In genomic region chr12:130965214-130965613, GRCh38 we compare ENCODE assay signal across 26 cellular contexts. TPM values are rescaled to one million over a fixed set of nuclear protein-coding genes. Genes with fewer than 3 reads are reported as not detected.
DNase-seq lines count a peak whose midpoint lies in the region; ATAC-seq and TF ChIP-seq lines count a peak whose summit lies in the region.
"Had no signal": no experiment of that assay in that cellular context is flagged by ENCODE, and none has a peak within 500 bp of the region (broad histone marks: within the 10 kb centered on the region; RNA-seq: fewer than 3 reads in every experiment).

No MANE protein-coding gene starts in this region.

- H3K36me3 Mint-ChIP-seq in activated CD8-positive, alpha-beta T cell treated with anti-CD3 and anti-CD28 coated beads, Interleukin-2, amount 10 ng/mL, durations not matched to agents 7 days and 5 days (ENCODE audit: low read depth): no peaks in the 10 kb centered on the region
- no peaks in the 10 kb centered on the region for H3K36me3 Mint-ChIP-seq in activated naive CD4-positive, alpha-beta T cell treated with anti-CD3 and anti-CD28 coated beads for 36 hours (ENCODE audit: low read depth)
- H3K36me3 Mint-ChIP-seq: CD8-positive, alpha-beta memory T cell had no signal

- no peaks in the 10 kb centered on the region for H3K4me1 Mint-ChIP-seq in activated CD8-positive, alpha-beta T cell treated with anti-CD3 and anti-CD28 coated beads, Interleukin-2, amount 10 ng/mL, durations not matched to agents 7 days and 5 days (ENCODE audit: low read depth)
- no peaks in the 10 kb centered on the region for H3K4me1 Mint-ChIP-seq in activated naive CD4-positive, alpha-beta T cell treated with anti-CD3 and anti-CD28 coated beads for 36 hours (ENCODE audit: low read depth)
- H3K4me1 Mint-ChIP-seq: CD8-positive, alpha-beta memory T cell; H9 had no signal

- peak overlapping the region in 3 of 4 donors; percentile 3 to 45 (median 4) for H3K27ac ChIP-seq in esophagus squamous epithelium
- H3K27ac ChIP-seq: BLaER1, Peyer's patch, SJCRH30 had no signal

- H3K9me3 ChIP-seq in esophagus squamous epithelium: no peaks in the 10 kb centered on the region
- H3K9me3 ChIP-seq: Peyer's patch, SJCRH30 had no signal

- peaks cover 3% of the 10 kb centered on the region for H3K27me3 Mint-ChIP-seq in activated CD8-positive, alpha-beta T cell treated with anti-CD3 and anti-CD28 coated beads, Interleukin-2, amount 10 ng/mL, durations not matched to agents 7 days and 5 days (ENCODE audit: low read depth)
- H3K27me3 Mint-ChIP-seq in activated naive CD4-positive, alpha-beta T cell treated with anti-CD3 and anti-CD28 coated beads for 36 hours (ENCODE audit: low read depth): peaks cover 4% of the 10 kb centered on the region

- POLR2A ChIA-PET in activated CD8-positive, alpha-beta T cell treated with anti-CD3 and anti-CD28 coated beads, Interleukin-2, amount 10 ng/mL, durations not matched to agents 7 days and 5 days (lab: Charles Lee): no interaction called here

- no peak overlapping the region for H3K4me3 Mint-ChIP-seq in activated CD8-positive, alpha-beta T cell treated with anti-CD3 and anti-CD28 coated beads, Interleukin-2, amount 10 ng/mL, durations not matched to agents 7 days and 5 days
- H3K4me3 Mint-ChIP-seq in activated naive CD4-positive, alpha-beta T cell treated with anti-CD3 and anti-CD28 coated beads for 36 hours: no peak overlapping the region
- H3K4me3 Mint-ChIP-seq: CD8-positive, alpha-beta memory T cell; H9; HFFc6 had no signal

- ATAC-seq in omental fat pad (ENCODE audit: low FRiP score) (peak; percentile 44), HG03108 (IDR thresholded peaks at IDR 0.05; ENCODE audit: unreplicated experiment) (no peak)
- ATAC-seq in activated CD8-positive, alpha-beta T cell treated with anti-CD3 and anti-CD28 coated beads, Interleukin-2, amount 10 ng/mL, durations not matched to agents 7 days and 5 days: no peak
- ATAC-seq: HepG2, K562 had no signal

- CTCF ChIA-PET in activated CD8-positive, alpha-beta T cell treated with anti-CD3 and anti-CD28 coated beads, Interleukin-2, amount 10 ng/mL, durations not matched to agents 7 days and 5 days (lab: Charles Lee): no interaction called here
- CTCF ChIA-PET in activated naive CD4-positive, alpha-beta T cell treated with anti-CD3 and anti-CD28 coated beads for 36 hours (lab: Charles Lee): no interaction called here

- no peaks in the 10 kb centered on the region for H3K9me3 Mint-ChIP-seq in activated CD8-positive, alpha-beta T cell treated with anti-CD3 and anti-CD28 coated beads, Interleukin-2, amount 10 ng/mL, durations not matched to agents 7 days and 5 days (ENCODE audit: insufficient read depth)
- no peaks in the 10 kb centered on the region for H3K9me3 Mint-ChIP-seq in activated naive CD4-positive, alpha-beta T cell treated with anti-CD3 and anti-CD28 coated beads for 36 hours
- H3K9me3 Mint-ChIP-seq: CD8-positive, alpha-beta memory T cell; H9 had no signal

- no peak for TF ChIP-seq POLR2A in esophagus squamous epithelium (IDR thresholded peaks at IDR 0.05)

- no peak overlapping the region for H3K27ac Mint-ChIP-seq in activated CD8-positive, alpha-beta T cell treated with anti-CD3 and anti-CD28 coated beads, Interleukin-2, amount 10 ng/mL, durations not matched to agents 7 days and 5 days
- no peak overlapping the region for H3K27ac Mint-ChIP-seq in activated naive CD4-positive, alpha-beta T cell treated with anti-CD3 and anti-CD28 coated beads for 36 hours
- H3K27ac Mint-ChIP-seq: CD8-positive, alpha-beta memory T cell; H9; HFFc6 had no signal

- H3K4me3 ChIP-seq in esophagus squamous epithelium: no peak overlapping the region
- H3K4me3 ChIP-seq: BLaER1, K562, Peyer's patch, SJCRH30 had no signal

- DNase-seq in COLO829 (ENCODE audit: low spot score) (peak; percentile 37), NCI-H1105 (lab: John Stamatoyannopoulos, UW) (peak; percentile 7), esophagus squamous epithelium (lab: John Stamatoyannopoulos, UW) (no peak), omental fat pad (ENCODE audit: low spot score) (no peak)
- DNase-seq in activated CD8-positive, alpha-beta T cell treated with anti-CD3 and anti-CD28 coated beads, Interleukin-2, amount 10 ng/mL, durations not matched to agents 7 days and 5 days: no peak
- no peak for DNase-seq in activated naive CD4-positive, alpha-beta T cell treated with anti-CD3 and anti-CD28 coated beads for 36 hours
- DNase-seq: ACHN; CD8-positive, alpha-beta memory T cell; DMS53; H9; HFFc6; MM.1S; NCI-H1048; NCI-H146; NCI-H2029; NCI-H345; NCI-H524 treated with DMSO at 0.1 percent for 48 hours; NCI-H82; Peyer's patch; SJCRH30 had no signal

- H3K27me3 ChIP-seq in esophagus squamous epithelium: no peaks in the 10 kb centered on the region
- H3K27me3 ChIP-seq: BLaER1, Peyer's patch had no signal

- WGBS in esophagus squamous epithelium, 2 donors: 49 to 54% methylated on average over 6 of the region's 6 CpGs

- intact Hi-C loops in esophagus squamous epithelium (cut with DNase I): no loop called here
- intact Hi-C loops in activated naive CD4-positive, alpha-beta T cell treated with anti-CD3 and anti-CD28 coated beads for 36 hours (cut with micrococcal nuclease): no loop called here

- peaks cover 0 to 15% (median 0%) of the 10 kb centered on the region in 3 donors for H3K4me1 ChIP-seq in esophagus squamous epithelium
- H3K4me1 ChIP-seq: Peyer's patch, SJCRH30 had no signal

- H3K36me3 ChIP-seq in esophagus squamous epithelium: no peaks in the 10 kb centered on the region
- H3K36me3 ChIP-seq: BLaER1, SJCRH30 had no signal

- no peak for TF ChIP-seq CTCF in esophagus squamous epithelium (IDR thresholded peaks at IDR 0.05)
- no peak for TF ChIP-seq CTCF in omental fat pad (IDR thresholded peaks at IDR 0.05)

RNA-seq across cellular contexts. Expression of gene ADGRD1, which starts 11.5 kb away (rescaled TPM):
- total RNA-seq in esophagus squamous epithelium: 10 to 100 TPM in 2 of 4 donors, 1 to 10 TPM in 2; 2.2 to 28.2 (median 8.8) TPM
- total RNA-seq in omental fat pad: 10 to 100 TPM; 34.3 to 98.6 (median 52.4) TPM
- not detected for total RNA-seq in activated CD8-positive, alpha-beta T cell treated with anti-CD3 and anti-CD28 coated beads, Interleukin-2, amount 10 ng/mL, durations not matched to agents 7 days and 5 days
- total RNA-seq in activated naive CD4-positive, alpha-beta T cell treated with anti-CD3 and anti-CD28 coated beads for 36 hours: not detected
- total RNA-seq: HFFc6, HT-29, LHCN-M2 had no signal

Comparison
In these comparisons a context has a peak if more than half of its experiments do, and no peak if none do; other contexts are left out.
1. DNase-seq: peak in COLO829 (single experiment) and NCI-H1105 (single experiment); none in esophagus squamous epithelium (single experiment), omental fat pad (single experiment), activated CD8-positive, alpha-beta T cell treated with anti-CD3 and anti-CD28 coated beads, Interleukin-2, amount 10 ng/mL, durations not matched to agents 7 days and 5 days (single experiment) and activated naive CD4-positive, alpha-beta T cell treated with anti-CD3 and anti-CD28 coated beads for 36 hours (single experiment).